ENCODE assay signal across 8 cellular contexts in genomic region chr11:2194877-2195755, GRCh38. TPM values are rescaled to one million over a fixed set of nuclear protein-coding genes. Genes with fewer than 3 reads are reported as not detected.
DNase-seq lines count a peak whose midpoint lies in the region; ATAC-seq, FAIRE-seq and TF ChIP-seq lines count a peak whose summit lies in the region.

No MANE protein-coding gene starts in this region.

- peaks cover 18% of the 10 kb centered on the region for H3K27me3 Mint-ChIP-seq in activated naive CD8-positive, alpha-beta T cell treated with anti-CD3 and anti-CD28 coated beads, Interleukin-2, amount 10 ng/mL, durations not matched to agents 7 days and 5 days

- BruUV-seq in A673 (replicated peaks; lab: Mats Ljungman, UMichigan): no TSS peak

- no peaks in the 10 kb centered on the region for H3K27me3 ChIP-seq in A673 (replicated peaks; ENCODE audit: insufficient read depth, low read depth, low read length, poor library complexity)

- H3K4me1 Mint-ChIP-seq in activated naive CD8-positive, alpha-beta T cell treated with anti-CD3 and anti-CD28 coated beads, Interleukin-2, amount 10 ng/mL, durations not matched to agents 7 days and 5 days: peaks cover 9% of the 10 kb centered on the region

- intact Hi-C loops in A673 (cut with micrococcal nuclease; ENCODE audit: unreplicated experiment): loop anchor here (10.0 kb wide), 1 partner anchor 340 kb away; no protein-coding TSS in a partner anchor

- H3K36me3 ChIP-seq in A673 (ENCODE audit: insufficient read depth, low read length, poor library complexity, severe bottlenecking): no peaks in the 10 kb centered on the region

- no peak overlapping the region for H3K27ac ChIP-seq in A673 (ENCODE audit: low read depth, low read length, poor library complexity, severe bottlenecking)
- peak overlapping the region; percentile 82 for H3K27ac ChIP-seq in RWPE1

- no peak overlapping the region for H3K4me3 Mint-ChIP-seq in activated naive CD8-positive, alpha-beta T cell treated with anti-CD3 and anti-CD28 coated beads, Interleukin-2, amount 10 ng/mL, durations not matched to agents 7 days and 5 days

- TF ChIP-seq CTCF in A673 (conservative IDR thresholded peaks at IDR 0.05; ENCODE audit: low read depth, low read length) (peak; percentile 89), RWPE1 (conservative IDR thresholded peaks at IDR 0.05; ENCODE audit: low read depth) (peak; percentile 88)

- CTCF ChIA-PET in A673 (lab: Charles Lee) (no interaction called here), RWPE1 (lab: Yijun Ruan, JAX) (interaction anchor here (0.6 to 4.4 kb wide), 18 partner anchors 9 to 332 kb away, joined by 3 to 36 read pairs (median 6); partner anchors contain the start of gene TSSC4)

- POLR2A ChIA-PET in A673 (lab: Charles Lee; ENCODE audit: low non-redundant PET): no interaction called here
- POLR2A ChIA-PET in RWPE1 (lab: Yijun Ruan, JAX; ENCODE audit: low non-redundant PET): interaction anchor here (0.6 kb wide), 1 partner anchor 14 kb away, joined by 3 read pairs; no protein-coding TSS in a partner anchor
- POLR2A ChIA-PET in activated naive CD8-positive, alpha-beta T cell treated with anti-CD3 and anti-CD28 coated beads, Interleukin-2, amount 10 ng/mL, durations not matched to agents 7 days and 5 days (lab: Charles Lee): no interaction called here

- no peak for FAIRE-seq in GM12892 (lab: Jason Lieb, UNC)

- no peaks in the 10 kb centered on the region for H3K9me3 Mint-ChIP-seq in activated naive CD8-positive, alpha-beta T cell treated with anti-CD3 and anti-CD28 coated beads, Interleukin-2, amount 10 ng/mL, durations not matched to agents 7 days and 5 days

- no peaks in the 10 kb centered on the region for H3K9me3 ChIP-seq in A673 (ENCODE audit: low read depth, low read length, poor library complexity, severe bottlenecking)

- H3K4me3 ChIP-seq in A673 (ENCODE audit: low read depth, low read length, poor library complexity, severe bottlenecking): no peak overlapping the region

- TF ChIP-seq POLR2A in GM12892 (IDR thresholded peaks at IDR 0.05; ENCODE audit: low read depth, low read length): no peak

- no peak overlapping the region for H3K27ac Mint-ChIP-seq in activated naive CD8-positive, alpha-beta T cell treated with anti-CD3 and anti-CD28 coated beads, Interleukin-2, amount 10 ng/mL, durations not matched to agents 7 days and 5 days

- no peaks in the 10 kb centered on the region for H3K36me3 Mint-ChIP-seq in activated naive CD8-positive, alpha-beta T cell treated with anti-CD3 and anti-CD28 coated beads, Interleukin-2, amount 10 ng/mL, durations not matched to agents 7 days and 5 days

- no peaks in the 10 kb centered on the region for H3K4me1 ChIP-seq in A673 (ENCODE audit: insufficient read depth, low read length, poor library complexity, severe bottlenecking)

- peak; percentile 35 for ATAC-seq in activated naive CD8-positive, alpha-beta T cell treated with anti-CD3 and anti-CD28 coated beads, Interleukin-2, amount 10 ng/mL, durations not matched to agents 7 days and 5 days (ENCODE audit: low read depth)
- ATAC-seq in GM19324 (IDR thresholded peaks at IDR 0.05; ENCODE audit: low FRiP score, unreplicated experiment) (no peak), GM18873 (IDR thresholded peaks at IDR 0.05; ENCODE audit: low FRiP score, unreplicated experiment) (no peak)

- DNase-seq in A673 (ENCODE audit: low spot score) (peak; percentile 36), GM12892 (ENCODE audit: insufficient read length) (peak; percentile 61), RWPE1 (ENCODE audit: low spot score) (no peak), islet precursor cell (peak; percentile 82)
- DNase-seq in activated naive CD8-positive, alpha-beta T cell treated with anti-CD3 and anti-CD28 coated beads, Interleukin-2, amount 10 ng/mL, durations not matched to agents 7 days and 5 days: peak; percentile 74
- peak; percentile 82 for DNase-seq in stimulated activated CD8-positive, alpha-beta memory T cell treated with anti-CD3 and anti-CD28 coated beads, Interleukin-4, amount 100 ng/mL, for 48 hours

RNA-seq across cellular contexts. Expression of gene TH, which starts 23.5 kb away (rescaled TPM):
- not detected in 2 replicates for total RNA-seq in A673 (2021)
- not detected for polyA plus RNA-seq in GM12892 (2012; ENCODE audit: missing spikeins)
- total RNA-seq in activated naive CD8-positive, alpha-beta T cell treated with anti-CD3 and anti-CD28 coated beads, Interleukin-2, amount 10 ng/mL, durations not matched to agents 7 days and 5 days: not detected

RNA-seq across cellular contexts. Expression of gene INS, which starts 34.1 kb away (rescaled TPM):
- total RNA-seq in A673 (2021): not detected in 2 replicates
- not detected for polyA plus RNA-seq in GM12892 (2012; ENCODE audit: missing spikeins)
- total RNA-seq in activated naive CD8-positive, alpha-beta T cell treated with anti-CD3 and anti-CD28 coated beads, Interleukin-2, amount 10 ng/mL, durations not matched to agents 7 days and 5 days: not detected

RNA-seq across cellular contexts. Expression of gene IGF2, which starts 55.9 kb away (rescaled TPM):
- total RNA-seq in A673 (2021): 0.17 and 0.20 TPM in 2 replicates
- not detected for polyA plus RNA-seq in GM12892 (2012; ENCODE audit: missing spikeins)
- total RNA-seq in activated naive CD8-positive, alpha-beta T cell treated with anti-CD3 and anti-CD28 coated beads, Interleukin-2, amount 10 ng/mL, durations not matched to agents 7 days and 5 days: not detected
